11 cellular contexts compared by ENCODE assay signal in genomic region chr14:74582910-74583581, GRCh38. TPM values are rescaled to one million over a fixed set of nuclear protein-coding genes. Genes with fewer than 3 reads are reported as not detected.
DNase-seq lines count a peak whose midpoint lies in the region; ATAC-seq and TF ChIP-seq lines count a peak whose summit lies in the region.
"Had no signal": no experiment of that assay in that cellular context is flagged by ENCODE, and none has a peak within 500 bp of the region (broad histone marks: within the 10 kb centered on the region; RNA-seq: fewer than 3 reads in every experiment).

No MANE protein-coding gene starts in this region.

- TF ChIP-seq CTCF in PC-3 (conservative IDR thresholded peaks at IDR 0.05; ENCODE audit: low read depth, low read length), result no peak
- no peak for TF ChIP-seq CTCF in lower lobe of right lung (IDR thresholded peaks at IDR 0.05)
- no peak for TF ChIP-seq CTCF in tibial artery (IDR thresholded peaks at IDR 0.05)

- intact Hi-C loops in PC-3 (cut with micrococcal nuclease) (no loop called here), lower lobe of right lung (cut with DNase I) (no loop called here), tibial artery (cut with DNase I; ENCODE audit: low total_unique reads) (no loop called here)

- H3K4me2 ChIP-seq in PC-3 (ENCODE audit: low read length), result no peak overlapping the region

- DNase-seq in PC-3, result peak; percentile 55
- peak; percentile 26 to 66 for DNase-seq in dermis microvascular lymphatic vessel endothelial cell (ENCODE audit: low read depth in 2 of 2)
- DNase-seq in lower lobe of right lung, result no peak
- peak; percentile 62 to 85 for DNase-seq in tibial artery
- DNase-seq in SW 1271 (lab: John Stamatoyannopoulos, UW), result no peak
- DNase-seq: activated T-cell treated with anti-CD3 and anti-CD28 coated beads, Interleukin-2, amount 50 U/mL, for 48 hours; cerebellar nuclear complex; stimulated activated CD4-positive, alpha-beta T cell treated with anti-CD3 and anti-CD28 coated beads, Interleukin-15, amount 100 ng/mL, for 24 hours; stimulated activated naive B cell treated with anti-CD40 and anti-IgM and Interleukin-4, amounts not matched to agents 10 μg/mL and 1 μg/mL and 100 μg/mL, for 72 hours had no signal

- no peak overlapping the region for H2AFZ ChIP-seq in PC-3 (ENCODE audit: low read length)

- H3K9me2 ChIP-seq in PC-3 (replicated peaks; ENCODE audit: low read length), result no peaks in the 10 kb centered on the region

- H3K4me3 ChIP-seq in PC-3 (ENCODE audit: low read length) (no peak overlapping the region), lower lobe of right lung (no peak overlapping the region), tibial artery (no peak overlapping the region)

- H3K9me3 ChIP-seq in PC-3 (ENCODE audit: low read length), result no peaks in the 10 kb centered on the region
- no peaks in the 10 kb centered on the region for H3K9me3 ChIP-seq in lower lobe of right lung
- H3K9me3 ChIP-seq in tibial artery, result no peaks in the 10 kb centered on the region

- H3K79me2 ChIP-seq in PC-3 (ENCODE audit: low read length), result no peaks in the 10 kb centered on the region; the same call in 1 of the 2 replicates

- no peaks in the 10 kb centered on the region for H3F3A ChIP-seq in PC-3 (ENCODE audit: low read length, unreplicated experiment)

- peak; percentile 8 for ATAC-seq in PC-3
- ATAC-seq in lower lobe of right lung, result peak; percentile 34 to 37
- ATAC-seq in GM18519 (IDR thresholded peaks at IDR 0.05; ENCODE audit: low FRiP score, unreplicated experiment), result no peak
- no peak for ATAC-seq in GM21528 (IDR thresholded peaks at IDR 0.05; ENCODE audit: low FRiP score, unreplicated experiment)
- ATAC-seq: stimulated activated naive B cell treated with anti-CD40 and anti-IgM and Interleukin-4, amounts not matched to agents 10 μg/mL and 1 μg/mL and 100 μg/mL, for 72 hours had no signal

- CTCF ChIA-PET in PC-3 (lab: Charles Lee), result interaction anchor here (0.6 kb wide), 1 partner anchor 221 kb away, joined by 3 read pairs; no protein-coding TSS in a partner anchor

- no peak overlapping the region for H3K27ac ChIP-seq in PC-3 (ENCODE audit: low read length)
- peak overlapping the region; percentile 31 for H3K27ac ChIP-seq in lower lobe of right lung
- peak overlapping the region; percentile 60 to 61 for H3K27ac ChIP-seq in tibial artery

- no peaks in the 10 kb centered on the region for H3K36me3 ChIP-seq in PC-3 (ENCODE audit: low read depth, low read length)
- no peaks in the 10 kb centered on the region for H3K36me3 ChIP-seq in lower lobe of right lung
- H3K36me3 ChIP-seq in tibial artery, result peaks cover 0 to 36% (median 0%) of the 10 kb centered on the region in 3 donors

- H3K27me3 ChIP-seq in PC-3 (ENCODE audit: low read length) (no peaks in the 10 kb centered on the region), lower lobe of right lung (ENCODE audit: low read depth) (no peaks in the 10 kb centered on the region), tibial artery (no peaks in the 10 kb centered on the region)

- H3K9ac ChIP-seq in PC-3 (ENCODE audit: low read length), result no peak overlapping the region

- BruUV-seq in PC-3 (replicated peaks; lab: Mats Ljungman, UMichigan), result no TSS peak

- POLR2A ChIA-PET in PC-3 (lab: Charles Lee; ENCODE audit: unreplicated experiment), result interaction anchor here (0.5 to 0.6 kb wide), 2 partner anchors 87 to 90 kb away, joined by 3 read pairs; partner anchors contain the start of genes ISCA2 and NPC2

- H4K20me1 ChIP-seq in PC-3 (ENCODE audit: low read length), result no peaks in the 10 kb centered on the region

- H3K4me1 ChIP-seq in PC-3 (ENCODE audit: insufficient read depth, low read length), result peaks cover 46% of the 10 kb centered on the region
- H3K4me1 ChIP-seq in lower lobe of right lung, result peaks cover 27% of the 10 kb centered on the region
- peaks cover 0 to 94% (median 50%) of the 10 kb centered on the region in 4 donors for H3K4me1 ChIP-seq in tibial artery

RNA-seq across cellular contexts. Expression of gene LTBP2, which starts 29.0 kb away (rescaled TPM):
- 17.4 and 18.1 TPM in 2 replicates for total RNA-seq in PC-3 (2014; rRNA removed)
- 15.7 and 22.7 TPM in 2 replicates for total RNA-seq in dermis microvascular lymphatic vessel endothelial cell
- total RNA-seq in lower lobe of right lung, result 39.5 TPM

Comparison
In these comparisons a context has a peak if more than half of its experiments do, and no peak if none do; other contexts are left out.
1. ATAC-seq: peak in PC-3 (single experiment) and lower lobe of right lung (2 of 2); none in GM18519 (single experiment) and GM21528 (single experiment).
2. DNase-seq: peak in PC-3 (single experiment), dermis microvascular lymphatic vessel endothelial cell (2 of 2) and tibial artery (2 of 2); none in lower lobe of right lung (single experiment) and SW 1271 (0 of 2).